ENCODE assay signal across 1 cellular context in genomic region chr12:101829639-101830390, GRCh38.
TF ChIP-seq lines count a peak whose summit lies in the region.

No MANE protein-coding gene starts in this region.

TF ChIP-seq in WTC11, 78 proteins besides CTCF, POLR2A, EP300 and RAD21 (continued from another document):
- no peak for TF ChIP-seq E2F1 (CRISPR knock-in tag; IDR thresholded peaks at IDR 0.05)
